9 cellular contexts compared by ENCODE assay signal in the genomic region with DNA sequence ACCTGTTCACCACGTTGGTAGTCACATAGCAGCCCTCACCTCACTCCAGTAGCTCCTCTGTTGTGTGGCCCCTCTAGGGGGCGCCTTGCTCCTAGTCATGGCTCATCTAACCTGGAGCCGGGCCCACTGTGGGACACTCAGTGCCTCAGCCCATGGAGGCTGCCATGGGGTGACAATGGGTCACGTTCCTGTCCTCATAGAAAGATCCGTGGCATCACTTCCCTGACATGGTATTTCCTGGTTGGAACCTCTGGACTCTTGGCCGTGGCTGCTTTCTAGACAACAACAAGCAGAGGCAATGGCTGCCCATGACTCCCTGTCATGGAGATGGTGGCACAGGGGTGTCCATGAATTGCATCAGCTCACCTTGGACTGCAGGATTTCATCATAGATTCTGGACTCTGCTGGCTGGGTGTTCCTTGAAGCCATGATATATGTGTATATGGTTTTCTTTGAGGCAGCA. TPM values are rescaled to one million over a fixed set of nuclear protein-coding genes. Genes with fewer than 3 reads are reported as not detected.
DNase-seq lines count a peak whose midpoint lies in the region; ATAC-seq and TF ChIP-seq lines count a peak whose summit lies in the region.
"Had no signal": no experiment of that assay in that cellular context is flagged by ENCODE, and none has a peak within 500 bp of the region (broad histone marks: within the 10 kb centered on the region; RNA-seq: fewer than 3 reads in every experiment).

No MANE protein-coding gene starts in this region.

- no peak overlapping the region for H3K4me3 ChIP-seq in effector memory CD4-positive, alpha-beta T cell (ENCODE audit: insufficient read depth, low read depth, low read length, poor library complexity, severe bottlenecking)

- H3K9me3 ChIP-seq in effector memory CD4-positive, alpha-beta T cell (ENCODE audit: control insufficient read depth, low read length) = no peaks in the 10 kb centered on the region

- peak; percentile 61 to 73 for ATAC-seq in activated naive CD4-positive, alpha-beta T cell treated with anti-CD3 and anti-CD28 coated beads, Interleukin-2, amount 50 U/mL, for 72 hours

- H3K27me3 ChIP-seq in effector memory CD4-positive, alpha-beta T cell (replicated peaks; ENCODE audit: control insufficient read depth, insufficient read depth, low read length, poor library complexity, severe bottlenecking) = no peaks in the 10 kb centered on the region

- no peak overlapping the region for H3K27ac ChIP-seq in effector memory CD4-positive, alpha-beta T cell (ENCODE audit: insufficient read depth, low read length, poor library complexity, severe bottlenecking)

- H3K27ac Mint-ChIP-seq in activated naive CD4-positive, alpha-beta T cell treated with anti-CD3 and anti-CD28 coated beads, Interleukin-2, amount 50 U/mL, for 72 hours = peak overlapping the region in 1 of 2 donors; percentile 59

- peak; percentile 65 for TF ChIP-seq CTCF in GM12873 (IDR thresholded peaks at IDR 0.05; ENCODE audit: insufficient read depth, low read depth, low read length, missing control alignments)

- peaks cover 3% of the 10 kb centered on the region for H3K4me1 ChIP-seq in effector memory CD4-positive, alpha-beta T cell (ENCODE audit: control insufficient read depth, insufficient read depth, low read length, poor library complexity, severe bottlenecking)

- peaks cover 64% of the 10 kb centered on the region for H3K36me3 ChIP-seq in effector memory CD4-positive, alpha-beta T cell (ENCODE audit: control insufficient read depth, insufficient read depth, low read length)

- H3K36me3 Mint-ChIP-seq in activated naive CD4-positive, alpha-beta T cell treated with anti-CD3 and anti-CD28 coated beads, Interleukin-2, amount 50 U/mL, for 72 hours = peaks cover 26 to 40% of the 10 kb centered on the region in 2 donors

- no peaks in the 10 kb centered on the region for H3K9me3 Mint-ChIP-seq in activated naive CD4-positive, alpha-beta T cell treated with anti-CD3 and anti-CD28 coated beads, Interleukin-2, amount 50 U/mL, for 72 hours

- DNase-seq in T-helper 9 cell = peak; percentile 37
- DNase-seq in activated naive CD4-positive, alpha-beta T cell treated with anti-CD3 and anti-CD28 coated beads, Interleukin-2, amount 50 U/mL, for 72 hours (ENCODE audit: low spot score in 2 of 2) = peak in 1 of 2 donors; percentile 60
- peak; percentile 56 for DNase-seq in stimulated activated CD4-positive, alpha-beta T cell treated with anti-CD3 and anti-CD28 coated beads, Interleukin-4, amount 100 ng/mL, for 24 hours
- no peak for DNase-seq in effector memory CD4-positive, alpha-beta T cell
- DNase-seq in NCI-H524 treated with DMSO at 0.1 percent for 48 hours (lab: John Stamatoyannopoulos, UW) = no peak
- DNase-seq in epidermal melanocyte (ENCODE audit: insufficient read length, low spot score) = no peak
- no peak for DNase-seq in putamen (ENCODE audit: low spot score)

RNA-seq across cellular contexts. Expression of a gene that starts 27.5 kb away (rescaled TPM):
- 10 to 100 TPM; 48.3 to 55.2 TPM for total RNA-seq in activated naive CD4-positive, alpha-beta T cell treated with anti-CD3 and anti-CD28 coated beads, Interleukin-2, amount 50 U/mL, for 72 hours
- total RNA-seq: HT1080 had no signal

RNA-seq across cellular contexts. Expression of a gene that starts 28.7 kb away (rescaled TPM):
- 10 to 100 TPM; 14.9 to 37.0 TPM for total RNA-seq in activated naive CD4-positive, alpha-beta T cell treated with anti-CD3 and anti-CD28 coated beads, Interleukin-2, amount 50 U/mL, for 72 hours
- total RNA-seq: HT1080 had no signal

Comparison
In these comparisons a context has a peak if more than half of its experiments do, and no peak if none do; other contexts are left out.
1. DNase-seq: peak in T-helper 9 cell (single experiment) and stimulated activated CD4-positive, alpha-beta T cell treated with anti-CD3 and anti-CD28 coated beads, Interleukin-4, amount 100 ng/mL, for 24 hours (single experiment); none in effector memory CD4-positive, alpha-beta T cell (0 of 3), NCI-H524 treated with DMSO at 0.1 percent for 48 hours (single experiment), epidermal melanocyte (single experiment) and putamen (single experiment).